In the genomic region with DNA sequence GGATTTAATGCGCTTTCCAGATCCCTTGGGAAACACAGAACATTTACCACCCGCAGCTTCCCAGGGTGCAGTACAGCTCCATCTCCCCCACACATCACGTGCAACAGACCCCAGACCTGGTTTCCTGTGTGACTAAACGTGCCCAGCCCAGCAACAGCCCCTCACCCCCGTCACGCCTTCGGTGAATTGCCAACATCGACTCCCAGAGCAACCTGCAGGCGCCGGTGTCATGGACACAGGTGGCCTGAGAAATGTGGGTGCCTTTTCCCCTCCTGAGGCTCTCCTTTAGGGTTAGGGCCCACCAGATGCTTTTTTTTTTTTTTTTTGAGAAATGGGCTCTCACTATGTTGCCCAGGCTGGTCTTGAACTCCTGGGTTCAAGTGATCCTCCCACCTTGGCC, we compare ENCODE assay signal across 29 cellular contexts.
"Had no signal": no experiment of that assay in that cellular context is flagged by ENCODE, and none has a peak within 500 bp of the region (broad histone marks: within the 10 kb centered on the region; RNA-seq: fewer than 3 reads in every experiment).

No MANE protein-coding gene starts in this region.

- H3K9me3 ChIP-seq: ascending aorta had no signal

- H3K27ac ChIP-seq: ascending aorta, cardiac muscle cell, VCaP had no signal

- H3K36me3 ChIP-seq: ascending aorta, cardiac muscle cell had no signal

- H3K27me3 ChIP-seq: ascending aorta, cardiac muscle cell had no signal

- DNase-seq: activated B cell treated with CpG ODN at 0.5 μM for 24 hours; activated CD4-positive, alpha-beta memory T cell treated with anti-CD3 and anti-CD28 coated beads for 36 hours; activated CD4-positive, alpha-beta T cell treated with anti-CD3 and anti-CD28 coated beads for 4 hours; activated CD4-positive, alpha-beta T cell treated with anti-CD3 and anti-CD28 coated beads, Interleukin-2, amount 10 ng/mL, durations not matched to agents 24 days and 14 days; activated CD4-positive, alpha-beta T cell treated with anti-CD3 and anti-CD28 coated beads, Interleukin-2, amount 50 U/mL, for 1 hour; activated CD4-positive, alpha-beta T cell treated with anti-CD3 and anti-CD28 coated beads, Interleukin-2, amount 50 U/mL, for 4 hours; activated CD4-positive, CD25-positive, alpha-beta regulatory T cell treated with anti-CD3 and anti-CD28 coated beads, Interleukin-2, amount 50 U/mL, for 72 hours; activated CD8-positive, alpha-beta memory T cell treated with anti-CD3 and anti-CD28 coated beads, Interleukin-2, amount 50 U/mL, for 4 hours; activated CD8-positive, alpha-beta T cell treated with anti-CD3 and anti-CD28 coated beads for 36 hours; activated gamma-delta T cell treated with Interleukin-2 at 50 U/mL for 16 hours; activated naive CD4-positive, alpha-beta T cell treated with anti-CD3 and anti-CD28 coated beads, Interleukin-2, amount 10 ng/mL, durations not matched to agents 7 days and 5 days; activated naive CD4-positive, alpha-beta T cell treated with Interleukin-2 at 50 U/mL for 16 hours; activated naive CD8-positive, alpha-beta T cell treated with anti-CD3 and anti-CD28 coated beads, Interleukin-2, amount 10 ng/mL, durations not matched to agents 7 days and 5 days; activated naive CD8-positive, alpha-beta T cell treated with anti-CD3 and anti-CD28 coated beads, Interleukin-2, amount 50 U/mL, for 24 hours; activated T-cell treated with anti-CD3 and anti-CD28 coated beads, Interleukin-2, amount 50 U/mL, for 4 hours; activated T-cell treated with anti-CD3 and anti-CD28 coated beads, Interleukin-2, amount 50 U/mL, for 72 hours; amygdala; anterior cingulate cortex; caudate nucleus; cerebellar nuclear complex; T-cell; T-helper 17 cell; T1000 had no signal

- H3K4me3 ChIP-seq: ascending aorta, cardiac muscle cell had no signal

- ATAC-seq: activated CD8-positive, alpha-beta T cell treated with anti-CD3 and anti-CD28 coated beads for 36 hours; activated naive CD8-positive, alpha-beta T cell treated with anti-CD3 and anti-CD28 coated beads, Interleukin-2, amount 50 U/mL, for 24 hours; activated T-cell treated with anti-CD3 and anti-CD28 coated beads, Interleukin-2, amount 50 U/mL, for 4 hours; activated T-cell treated with anti-CD3 and anti-CD28 coated beads, Interleukin-2, amount 50 U/mL, for 72 hours; activated T-helper 17 cell treated with anti-CD3 and anti-CD28 coated beads, Interleukin-2, amount 50 U/mL, for 72 hours; T-cell; T-helper 17 cell had no signal

- FAIRE-seq: bronchial epithelial cell, TTC549 had no signal
